Comparison of ENCODE assay signal across 1 cellular context in genomic region chr13:40505196-40505595, GRCh38.
A peak's percentile ranks its signal among the peaks of the same experiment; 100 is the strongest.
TF ChIP-seq lines count a peak whose summit lies in the region.

No MANE protein-coding gene starts in this region.

TF ChIP-seq in IMR-90, 13 proteins besides CTCF, POLR2A, EP300 and RAD21:
- peak; percentile 30; the same call in 1 of the 2 replicates for TF ChIP-seq MAFK (IDR thresholded peaks at IDR 0.05; ENCODE audit: low read depth, low read length)
- no peak for TF ChIP-seq CEBPB (IDR thresholded peaks at IDR 0.05; ENCODE audit: low read depth, low read length)
